ENCODE assay signal across 25 cellular contexts in genomic region chr13:74795526-74795925, GRCh38.
"Had no signal": no experiment of that assay in that cellular context is flagged by ENCODE, and none has a peak within 500 bp of the region (broad histone marks: within the 10 kb centered on the region; RNA-seq: fewer than 3 reads in every experiment).

No MANE protein-coding gene starts in this region.

- DNase-seq: activated CD4-positive, alpha-beta T cell treated with anti-CD3 and anti-CD28 coated beads for 48 hours; activated CD4-positive, CD25-positive, alpha-beta regulatory T cell; activated CD8-positive, alpha-beta memory T cell treated with anti-CD3 and anti-CD28 coated beads, Interleukin-2, amount 10 ng/mL, durations not matched to agents 7 days and 5 days; activated CD8-positive, alpha-beta T cell treated with anti-CD3 and anti-CD28 coated beads for 36 hours; activated T-cell treated with anti-CD3 and anti-CD28 coated beads for 4 hours; adrenal gland; colonic mucosa; esophagus squamous epithelium; heart right ventricle; lower lobe of right lung; naive thymus-derived CD8-positive, alpha-beta T cell; stimulated activated CD4-positive, alpha-beta T cell treated with anti-CD3 and anti-CD28 coated beads, Interleukin-12 subunit alpha, Interleukin-12 subunit beta, amount 100 ng/mL, for 4 hours; T1000; transverse colon had no signal

- H3K9me3 Mint-ChIP-seq: activated CD8-positive, alpha-beta T cell treated with anti-CD3 and anti-CD28 coated beads for 36 hours; central memory CD8-positive, alpha-beta T cell; stimulated activated naive CD8-positive, alpha-beta T cell treated with anti-CD3 and anti-CD28 coated beads, Interleukin-15, Interleukin-2, amounts not matched to agents 100 ng/mL and 50 ng/mL, for 24 hours; T-helper 1 cell treated with Interleukin-12 subunit alpha and Interleukin-12 subunit beta and Interleukin-4 antibody, amounts not matched to agents 30 μg/mL and 1 μg/mL, for 36 hours had no signal

- H3K27ac ChIP-seq: adrenal gland, colonic mucosa, esophagus squamous epithelium, heart right ventricle, lower lobe of right lung, prostate gland, right atrium auricular region, suprapubic skin, transverse colon had no signal

- ATAC-seq: activated CD8-positive, alpha-beta memory T cell treated with anti-CD3 and anti-CD28 coated beads, Interleukin-2, amount 10 ng/mL, durations not matched to agents 7 days and 5 days; activated CD8-positive, alpha-beta T cell treated with anti-CD3 and anti-CD28 coated beads for 36 hours; heart right ventricle; left lobe of liver; lower lobe of right lung; naive thymus-derived CD8-positive, alpha-beta T cell had no signal

- H3K9me3 ChIP-seq: colonic mucosa, esophagus squamous epithelium, lower lobe of right lung, prostate gland, suprapubic skin, transverse colon had no signal

- H3K4me3 Mint-ChIP-seq: activated CD8-positive, alpha-beta memory T cell treated with anti-CD3 and anti-CD28 coated beads, Interleukin-2, amount 10 ng/mL, durations not matched to agents 7 days and 5 days; activated CD8-positive, alpha-beta T cell treated with anti-CD3 and anti-CD28 coated beads for 36 hours; activated naive CD8-positive, alpha-beta T cell; central memory CD8-positive, alpha-beta T cell; naive thymus-derived CD8-positive, alpha-beta T cell; stimulated activated naive CD8-positive, alpha-beta T cell treated with anti-CD3 and anti-CD28 coated beads, Interleukin-15, Interleukin-2, amounts not matched to agents 100 ng/mL and 50 ng/mL, for 24 hours; T-helper 1 cell treated with Interleukin-12 subunit alpha and Interleukin-12 subunit beta and Interleukin-4 antibody, amounts not matched to agents 30 μg/mL and 1 μg/mL, for 36 hours had no signal

- H3K36me3 ChIP-seq: adrenal gland, colonic mucosa, esophagus squamous epithelium, heart right ventricle, lower lobe of right lung, prostate gland, right atrium auricular region, suprapubic skin, transverse colon had no signal

- H3K4me3 ChIP-seq: adrenal gland, colonic mucosa, esophagus squamous epithelium, heart right ventricle, lower lobe of right lung, prostate gland, right atrium auricular region, suprapubic skin, transverse colon had no signal

- H3K36me3 Mint-ChIP-seq: activated CD8-positive, alpha-beta memory T cell treated with anti-CD3 and anti-CD28 coated beads, Interleukin-2, amount 10 ng/mL, durations not matched to agents 7 days and 5 days; activated naive CD8-positive, alpha-beta T cell had no signal

- FAIRE-seq: astrocyte, keratinocyte, urothelium cell line had no signal

- H3K4me1 Mint-ChIP-seq: activated CD8-positive, alpha-beta memory T cell treated with anti-CD3 and anti-CD28 coated beads, Interleukin-2, amount 10 ng/mL, durations not matched to agents 7 days and 5 days; central memory CD8-positive, alpha-beta T cell; naive thymus-derived CD8-positive, alpha-beta T cell had no signal

- H3K27ac Mint-ChIP-seq: activated CD8-positive, alpha-beta memory T cell treated with anti-CD3 and anti-CD28 coated beads, Interleukin-2, amount 10 ng/mL, durations not matched to agents 7 days and 5 days; activated CD8-positive, alpha-beta T cell treated with anti-CD3 and anti-CD28 coated beads for 36 hours; activated naive CD8-positive, alpha-beta T cell; naive thymus-derived CD8-positive, alpha-beta T cell; stimulated activated naive CD8-positive, alpha-beta T cell treated with anti-CD3 and anti-CD28 coated beads, Interleukin-15, Interleukin-2, amounts not matched to agents 100 ng/mL and 50 ng/mL, for 24 hours; T-helper 1 cell treated with Interleukin-12 subunit alpha and Interleukin-12 subunit beta and Interleukin-4 antibody, amounts not matched to agents 30 μg/mL and 1 μg/mL, for 36 hours had no signal

- H3K27me3 ChIP-seq: adrenal gland, colonic mucosa, esophagus squamous epithelium, heart right ventricle, right atrium auricular region, suprapubic skin, transverse colon had no signal

- H3K4me1 ChIP-seq: adrenal gland, colonic mucosa, esophagus squamous epithelium, heart right ventricle, lower lobe of right lung, prostate gland, right atrium auricular region, suprapubic skin, transverse colon had no signal
